In genomic region chr3:16849240-16849639, GRCh38 we compare ENCODE assay signal across 8 cellular contexts. TPM values are rescaled to one million over a fixed set of nuclear protein-coding genes. Genes with fewer than 3 reads are reported as not detected.
DNase-seq lines count a peak whose midpoint lies in the region; ATAC-seq and TF ChIP-seq lines count a peak whose summit lies in the region.

No MANE protein-coding gene starts in this region.

- H3K9ac ChIP-seq in OCI-LY3 (ENCODE audit: low read length), result peak overlapping the region; percentile 48

- H3K4me3 Mint-ChIP-seq in activated naive CD8-positive, alpha-beta T cell treated with anti-CD3 and anti-CD28 coated beads for 36 hours, result peak overlapping the region; percentile 66
- peak overlapping the region; percentile 62 to 84 (median 72) for H3K4me3 Mint-ChIP-seq in immature natural killer cell

- no peaks in the 10 kb centered on the region for H3K9me3 ChIP-seq in OCI-LY3 (ENCODE audit: insufficient read depth, low read length)

- H3K4me1 Mint-ChIP-seq in activated naive CD8-positive, alpha-beta T cell treated with anti-CD3 and anti-CD28 coated beads for 36 hours, result peaks cover 26% of the 10 kb centered on the region
- H3K4me1 Mint-ChIP-seq in immature natural killer cell, result peaks cover 40 to 54% of the 10 kb centered on the region in 2 donors

- H3K27ac ChIP-seq in OCI-LY3 (ENCODE audit: low read length) (no peak overlapping the region), coronary artery (no peak overlapping the region)

- H2AFZ ChIP-seq in OCI-LY3 (ENCODE audit: low read depth, low read length), result peak overlapping the region; percentile 95

- H3K27me3 Mint-ChIP-seq in activated naive CD8-positive, alpha-beta T cell treated with anti-CD3 and anti-CD28 coated beads for 36 hours, result no peaks in the 10 kb centered on the region
- peaks cover 5 to 8% (median 6%) of the 10 kb centered on the region in 3 donors for H3K27me3 Mint-ChIP-seq in immature natural killer cell (ENCODE audit: low read depth in 3 of 3)

- H3K4me3 ChIP-seq in OCI-LY3 (ENCODE audit: low read length) (peak overlapping the region; percentile 67), coronary artery (no peak overlapping the region)

- peak overlapping the region; percentile 84 for H3K27ac Mint-ChIP-seq in activated naive CD8-positive, alpha-beta T cell treated with anti-CD3 and anti-CD28 coated beads for 36 hours
- peak overlapping the region; percentile 45 to 80 (median 78) for H3K27ac Mint-ChIP-seq in immature natural killer cell

- DNase-seq in activated naive CD8-positive, alpha-beta T cell treated with anti-CD3 and anti-CD28 coated beads for 36 hours, result peak; percentile 65
- DNase-seq in immature natural killer cell, result peak; percentile 73 to 79 (median 73)
- DNase-seq in stimulated activated CD4-positive, alpha-beta T cell treated with anti-CD3 and anti-CD28 coated beads, Interleukin-4, amount 100 ng/mL, for 1 hour, result peak; percentile 57
- DNase-seq in coronary artery (ENCODE audit: low spot score), result no peak
- no peak for DNase-seq in H4 (ENCODE audit: low spot score)

- no peaks in the 10 kb centered on the region for H3K36me3 Mint-ChIP-seq in activated naive CD8-positive, alpha-beta T cell treated with anti-CD3 and anti-CD28 coated beads for 36 hours
- no peaks in the 10 kb centered on the region for H3K36me3 Mint-ChIP-seq in immature natural killer cell

- H3K27me3 ChIP-seq in OCI-LY3 (ENCODE audit: low read depth, low read length), result no peaks in the 10 kb centered on the region

- peak overlapping the region; percentile 73 for H3K4me2 ChIP-seq in OCI-LY3 (ENCODE audit: low read length)

- peaks cover 33% of the 10 kb centered on the region for H3K4me1 ChIP-seq in OCI-LY3 (ENCODE audit: low read length)

- TF ChIP-seq CTCF in OCI-LY3 (IDR thresholded peaks at IDR 0.05; ENCODE audit: low read depth, low read length) (no peak), coronary artery (IDR thresholded peaks at IDR 0.05) (no peak)

- peak; percentile 81 for ATAC-seq in GM19328 (IDR thresholded peaks at IDR 0.05; ENCODE audit: unreplicated experiment)
- ATAC-seq in HG03139 (IDR thresholded peaks at IDR 0.05; ENCODE audit: unreplicated experiment), result peak; percentile 70

- H4K20me1 ChIP-seq in OCI-LY3 (ENCODE audit: insufficient read depth, low read length), result no peaks in the 10 kb centered on the region

- H3K79me2 ChIP-seq in OCI-LY3 (ENCODE audit: low read length), result no peaks in the 10 kb centered on the region

- H3K9me3 Mint-ChIP-seq in activated naive CD8-positive, alpha-beta T cell treated with anti-CD3 and anti-CD28 coated beads for 36 hours, result no peaks in the 10 kb centered on the region
- H3K9me3 Mint-ChIP-seq in immature natural killer cell, result no peaks in the 10 kb centered on the region

- no peaks in the 10 kb centered on the region for H3K36me3 ChIP-seq in OCI-LY3 (replicated peaks; ENCODE audit: low read depth, low read length)

RNA-seq across cellular contexts. Expression of gene PLCL2, which starts 35.5 kb away (rescaled TPM):
- 10 to 100 TPM; 19.1 to 19.6 TPM for total RNA-seq in activated naive CD8-positive, alpha-beta T cell treated with anti-CD3 and anti-CD28 coated beads for 36 hours
- 10 to 100 TPM; 56.8 to 85.5 (median 78.9) TPM for polyA plus RNA-seq in immature natural killer cell
- 5.8 and 5.9 TPM in 2 replicates for total RNA-seq in H4 (2014; rRNA removed; shearing (Covaris generic))

Comparison
In these comparisons a context has a peak if more than half of its experiments do, and no peak if none do; other contexts are left out.
1. DNase-seq: peak in activated naive CD8-positive, alpha-beta T cell treated with anti-CD3 and anti-CD28 coated beads for 36 hours (single experiment), immature natural killer cell (3 of 3) and stimulated activated CD4-positive, alpha-beta T cell treated with anti-CD3 and anti-CD28 coated beads, Interleukin-4, amount 100 ng/mL, for 1 hour (single experiment); none in coronary artery (single experiment) and H4 (single experiment).